In genomic region chr12:79691299-79692248, GRCh38 we compare ENCODE assay signal across 8 cellular contexts. TPM values are rescaled to one million over a fixed set of nuclear protein-coding genes. Genes with fewer than 3 reads are reported as not detected.
DNase-seq lines count a peak whose midpoint lies in the region; ATAC-seq, FAIRE-seq and TF ChIP-seq lines count a peak whose summit lies in the region.

No MANE protein-coding gene starts in this region.

- H3K36me3 ChIP-seq in bronchial epithelial cell (ENCODE audit: control insufficient read depth, insufficient read depth, low read length): no peaks in the 10 kb centered on the region

- no peak for TF ChIP-seq CTCF in bronchial epithelial cell (IDR thresholded peaks at IDR 0.05; ENCODE audit: insufficient read depth, low read length, severe bottlenecking)

- ATAC-seq in left colon (peak; percentile 8), GM19452 (IDR thresholded peaks at IDR 0.05; ENCODE audit: unreplicated experiment) (no peak), GM18870 (IDR thresholded peaks at IDR 0.05; ENCODE audit: unreplicated experiment) (no peak)
- ATAC-seq in stimulated activated naive CD8-positive, alpha-beta T cell treated with anti-CD3 and anti-CD28 coated beads, Interleukin-15, amount 100 ng/mL, for 72 hours: no peak

- peaks cover 6% of the 10 kb centered on the region for H3K4me1 Mint-ChIP-seq in stimulated activated naive CD8-positive, alpha-beta T cell treated with anti-CD3 and anti-CD28 coated beads, Interleukin-15, amount 100 ng/mL, for 72 hours

- H3K9me3 Mint-ChIP-seq in stimulated activated naive CD8-positive, alpha-beta T cell treated with anti-CD3 and anti-CD28 coated beads, Interleukin-15, amount 100 ng/mL, for 72 hours: no peaks in the 10 kb centered on the region

- DNase-seq in SKM-1 treated with dmso at 0.1 percent for 144 hours (lab: John Stamatoyannopoulos, UW; ENCODE audit: unreplicated experiment) (peak; percentile 12), SKM-1 (lab: John Stamatoyannopoulos, UW; ENCODE audit: unreplicated experiment) (no peak), NCI-H345 (lab: John Stamatoyannopoulos, UW) (peak; percentile 25), bronchial epithelial cell (ENCODE audit: low read depth) (peak; percentile 93), left colon (no peak)
- peak in 1 of 2 donors; percentile 10 for DNase-seq in stimulated activated naive CD8-positive, alpha-beta T cell treated with anti-CD3 and anti-CD28 coated beads, Interleukin-15, amount 100 ng/mL, for 72 hours

- peak overlapping the region in 1 of 2 donors; percentile 80 for H3K27ac Mint-ChIP-seq in stimulated activated naive CD8-positive, alpha-beta T cell treated with anti-CD3 and anti-CD28 coated beads, Interleukin-15, amount 100 ng/mL, for 72 hours

- no peak for FAIRE-seq in bronchial epithelial cell (lab: Jason Lieb, UNC)

- H3K4me3 Mint-ChIP-seq in stimulated activated naive CD8-positive, alpha-beta T cell treated with anti-CD3 and anti-CD28 coated beads, Interleukin-15, amount 100 ng/mL, for 72 hours: peak overlapping the region; percentile 75 to 85

- H3K27me3 Mint-ChIP-seq in stimulated activated naive CD8-positive, alpha-beta T cell treated with anti-CD3 and anti-CD28 coated beads, Interleukin-15, amount 100 ng/mL, for 72 hours: peaks cover 51% of the 10 kb centered on the region

- intact Hi-C loops in left colon (cut with DNase I, micrococcal nuclease): no loop called here

- H3K27me3 ChIP-seq in bronchial epithelial cell (ENCODE audit: control insufficient read depth, insufficient read depth, low read length): no peaks in the 10 kb centered on the region

- H3K4me3 ChIP-seq in bronchial epithelial cell (ENCODE audit: low read depth, low read length): peak overlapping the region; percentile 90

RNA-seq across cellular contexts. Expression of gene PAWR, which starts 0.8 kb away (rescaled TPM):
- 69.2 and 100 TPM in 2 replicates for total RNA-seq in bronchial epithelial cell
- total RNA-seq in left colon: 100 to 1,000 TPM; 146 to 151 TPM

Comparison
In these comparisons a context has a peak if more than half of its experiments do, and no peak if none do; other contexts are left out.
1. DNase-seq: peak in SKM-1 treated with dmso at 0.1 percent for 144 hours (single experiment), NCI-H345 (single experiment) and bronchial epithelial cell (single experiment); none in SKM-1 (single experiment) and left colon (0 of 2).